10 cellular contexts compared by ENCODE assay signal in the genomic region with DNA sequence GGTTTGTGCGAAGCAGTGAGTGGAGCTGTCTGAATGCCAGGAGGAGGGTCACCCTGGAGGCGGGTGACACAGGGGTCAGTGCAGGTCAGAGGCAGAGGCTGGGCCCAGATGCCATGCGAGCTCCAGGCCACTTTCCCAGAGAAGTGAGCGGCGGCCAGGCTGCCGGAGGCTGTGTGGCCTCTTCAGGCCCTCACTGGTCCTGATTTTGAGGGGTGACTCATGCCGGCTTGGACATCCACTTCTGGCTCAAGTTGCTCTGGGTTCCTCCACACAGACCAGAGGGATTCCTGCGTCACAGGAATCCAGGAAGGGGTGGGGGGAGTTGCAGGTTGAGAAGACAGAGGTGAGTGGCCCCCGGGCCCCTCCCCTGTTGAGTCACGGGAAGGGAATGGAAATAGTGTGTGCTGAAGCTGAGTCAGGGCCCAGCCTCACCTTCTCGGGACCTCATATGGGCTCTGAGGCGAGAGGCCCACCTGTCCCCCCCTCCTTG. TPM values are rescaled to one million over a fixed set of nuclear protein-coding genes. Genes with fewer than 3 reads are reported as not detected.
A peak's percentile ranks its signal among the peaks of the same experiment; 100 is the strongest.
DNase-seq lines count a peak whose midpoint lies in the region; ATAC-seq, FAIRE-seq and TF ChIP-seq lines count a peak whose summit lies in the region.
"Not testable (repeated sequence)": the region's sequence is repeated elsewhere in the genome, so short reads cannot be mapped to it uniquely, and the experiment has no call there.
"Had no signal": no experiment of that assay in that cellular context is flagged by ENCODE, and none has a peak within 500 bp of the region (broad histone marks: within the 10 kb centered on the region; RNA-seq: fewer than 3 reads in every experiment).

No MANE protein-coding gene starts in this region.

- H3K79me2 ChIP-seq in HCT116 (ENCODE audit: insufficient read depth, low read length); astrocyte (ENCODE audit: insufficient read depth, low read length): not testable (repeated sequence)

- H3K27me3 ChIP-seq in HCT116 (ENCODE audit: insufficient read depth, low read length); RWPE2 (ENCODE audit: insufficient read depth, poor library complexity, severe bottlenecking); astrocyte (ENCODE audit: insufficient read depth, low read length): not testable (repeated sequence)

- not testable (repeated sequence) for TF ChIP-seq POLR2A in HCT116 (IDR thresholded peaks at IDR 0.05; ENCODE audit: borderline replicate concordance, extremely low read depth, insufficient read depth, insufficient read length)

- POLR2A ChIA-PET in HCT116 (lab: Charles Lee) = not testable (repeated sequence)

- H2AFZ ChIP-seq in HCT116 (ENCODE audit: low read depth, low read length, poor library complexity, severe bottlenecking); astrocyte (ENCODE audit: low read depth, low read length): not testable (repeated sequence)

- RAD21 ChIA-PET in HCT116 (lab: Charles Lee; ENCODE audit: low non-redundant PET in 1 of 2, low total read pairs in 2 of 2, uncharacterized antibody in 2 of 2, unreplicated experiment in 2 of 2) = not testable (repeated sequence)

- H3K4me1 Mint-ChIP-seq in astrocyte (ENCODE audit: low read depth, unreplicated experiment); stimulated activated effector memory CD8-positive, alpha-beta T cell treated with anti-CD3 and anti-CD28 coated beads, Interleukin-12 subunit alpha, Interleukin-12 subunit beta, amount 100 ng/mL, for 72 hours: not testable (repeated sequence)

- H3K4me3 Mint-ChIP-seq in astrocyte (ENCODE audit: unreplicated experiment); stimulated activated effector memory CD8-positive, alpha-beta T cell treated with anti-CD3 and anti-CD28 coated beads, Interleukin-12 subunit alpha, Interleukin-12 subunit beta, amount 100 ng/mL, for 72 hours: not testable (repeated sequence)

- H4K20me1 ChIP-seq in HCT116 (ENCODE audit: insufficient read depth); astrocyte (ENCODE audit: insufficient read depth, low read length): not testable (repeated sequence)

- not testable (repeated sequence) for H3K9me3 ChIP-seq in HCT116 (ENCODE audit: control insufficient read depth in 1 of 2, insufficient read depth in 1 of 2, low read depth in 1 of 2, low read length in 2 of 2); RWPE2 (ENCODE audit: severe bottlenecking); astrocyte (ENCODE audit: insufficient read depth, low read depth, low read length); mucosa of descending colon

- BruUV-seq in HCT116 (replicated peaks; lab: Mats Ljungman, UMichigan) = not testable (repeated sequence)

- H3K27ac Mint-ChIP-seq in astrocyte (ENCODE audit: unreplicated experiment); stimulated activated effector memory CD8-positive, alpha-beta T cell treated with anti-CD3 and anti-CD28 coated beads, Interleukin-12 subunit alpha, Interleukin-12 subunit beta, amount 100 ng/mL, for 72 hours: not testable (repeated sequence)

- H3K27me3 Mint-ChIP-seq in astrocyte (ENCODE audit: low read depth, unreplicated experiment) = not testable (repeated sequence)

- H3K4me3 ChIP-seq in HCT116 (replicated peaks in 1 of 2; ENCODE audit: low read depth in 1 of 2, low read length in 2 of 2); RWPE2 (ENCODE audit: severe bottlenecking); astrocyte (ENCODE audit: insufficient read depth, low read depth, low read length); mucosa of descending colon: not testable (repeated sequence)

- intact Hi-C loops in HCT116 (cut with micrococcal nuclease); Right ventricle myocardium superior (cut with DNase I); left colon (cut with DNase I, micrococcal nuclease); mucosa of descending colon (cut with DNase I, micrococcal nuclease): not testable (repeated sequence)

- not testable (repeated sequence) for TF ChIP-seq RAD21 in HCT116 (IDR thresholded peaks at IDR 0.05; ENCODE audit: low read depth)

- peak overlapping the region; percentile 40; the same call in 1 of the 2 replicates for H3K9ac ChIP-seq in HCT116 (ENCODE audit: low read length)
- not testable (repeated sequence) for H3K9ac ChIP-seq in astrocyte (ENCODE audit: low read length)

- CTCF ChIA-PET in HCT116 (lab: Charles Lee) = not testable (repeated sequence)

- H3K4me2 ChIP-seq in HCT116 (ENCODE audit: low read length) = peak overlapping the region; percentile 62
- peak overlapping the region; percentile 50 for H3K4me2 ChIP-seq in astrocyte (ENCODE audit: low read length)

- H3K4me1 ChIP-seq in HCT116 (ENCODE audit: control insufficient read depth in 1 of 2, insufficient read depth in 2 of 2, low read length in 2 of 2) (peaks cover 30 to 52% of the 10 kb centered on the region in 2 experiments), RWPE2 (ENCODE audit: insufficient read depth, poor library complexity, severe bottlenecking) (peaks cover 22% of the 10 kb centered on the region)
- H3K4me1 ChIP-seq in astrocyte (ENCODE audit: insufficient read depth, low read length); mucosa of descending colon (ENCODE audit: low read depth): not testable (repeated sequence)

- ATAC-seq in HCT116 (peak; percentile 80), RWPE2 (ENCODE audit: low read depth) (peak; percentile 79), Right ventricle myocardium superior (ENCODE audit: poor library complexity) (peak; percentile 49), left colon (peak; percentile 57), mucosa of descending colon (peak; percentile 69)
- peak; percentile 52 for ATAC-seq in stimulated activated effector memory CD8-positive, alpha-beta T cell treated with anti-CD3 and anti-CD28 coated beads, Interleukin-12 subunit alpha, Interleukin-12 subunit beta, amount 100 ng/mL, for 72 hours

- H3K9me2 ChIP-seq in HCT116 (ENCODE audit: insufficient read depth) = not testable (repeated sequence)

- peak; percentile 85 for FAIRE-seq in astrocyte (lab: Jason Lieb, UNC)

- not testable (repeated sequence) for H3K9me3 Mint-ChIP-seq in astrocyte (ENCODE audit: unreplicated experiment); stimulated activated effector memory CD8-positive, alpha-beta T cell treated with anti-CD3 and anti-CD28 coated beads, Interleukin-12 subunit alpha, Interleukin-12 subunit beta, amount 100 ng/mL, for 72 hours

- TF ChIP-seq CTCF in HCT116 (IDR thresholded peaks at IDR 0.05 in 2 of 3, conservative IDR thresholded peaks at IDR 0.05 in 1 of 3; ENCODE audit: borderline replicate concordance in 1 of 3, insufficient read depth in 1 of 3, low read depth in 2 of 3, low read length in 2 of 3); RWPE2 (IDR thresholded peaks at IDR 0.05; ENCODE audit: poor library complexity, severe bottlenecking); astrocyte (IDR thresholded peaks at IDR 0.05; ENCODE audit: insufficient read depth, low read depth, low read length); mucosa of descending colon (IDR thresholded peaks at IDR 0.05): not testable (repeated sequence)

- H3K36me3 ChIP-seq in HCT116 (ENCODE audit: control insufficient read depth in 1 of 2, insufficient read depth in 2 of 2, low read length in 2 of 2); RWPE2 (ENCODE audit: low read depth); astrocyte (ENCODE audit: insufficient read depth, low read length); mucosa of descending colon (ENCODE audit: low read depth): not testable (repeated sequence)

- peak overlapping the region; percentile 76 for H3K27ac ChIP-seq in HCT116 (ENCODE audit: low read depth, low read length)
- not testable (repeated sequence) for H3K27ac ChIP-seq in RWPE2 (ENCODE audit: poor library complexity, severe bottlenecking); astrocyte (ENCODE audit: low read depth, low read length)

- not testable (repeated sequence) for H3K36me3 Mint-ChIP-seq in astrocyte (ENCODE audit: low read depth, unreplicated experiment); stimulated activated effector memory CD8-positive, alpha-beta T cell treated with anti-CD3 and anti-CD28 coated beads, Interleukin-12 subunit alpha, Interleukin-12 subunit beta, amount 100 ng/mL, for 72 hours

- not testable (repeated sequence) for DNase-seq in HCT116 (ENCODE audit: low read depth, low spot score); RWPE2 (ENCODE audit: low spot score); astrocyte (ENCODE audit: low read depth); left colon; stimulated activated effector memory CD8-positive, alpha-beta T cell treated with anti-CD3 and anti-CD28 coated beads, Interleukin-12 subunit alpha, Interleukin-12 subunit beta, amount 100 ng/mL, for 72 hours (ENCODE audit: low spot score in 2 of 2)
- DNase-seq in Right ventricle myocardium superior (peak; percentile 41), mucosa of descending colon (peak in 2 of 3 donors; percentile 31 to 47)

TF ChIP-seq in HCT116, 20 proteins besides CTCF, POLR2A, EP300 and RAD21:
- TF ChIP-seq, protein P1, sequence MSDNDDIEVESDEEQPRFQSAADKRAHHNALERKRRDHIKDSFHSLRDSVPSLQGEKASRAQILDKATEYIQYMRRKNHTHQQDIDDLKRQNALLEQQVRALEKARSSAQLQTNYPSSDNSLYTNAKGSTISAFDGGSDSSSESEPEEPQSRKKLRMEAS (IDR thresholded peaks at IDR 0.05) = peak; percentile 4; the same call in 1 of the 2 replicates

RNA-seq across cellular contexts. Expression of a gene that starts 31.7 kb away (rescaled TPM):
- total RNA-seq in HCT116 (2021; ENCODE audit: unreplicated experiment) (258 TPM), astrocyte (163 and 176 TPM in 2 replicates), Right ventricle myocardium superior (280 TPM), left colon (100 to 1,000 TPM; 160 to 169 TPM), mucosa of descending colon (100 to 1,000 TPM; 150 to 249 (median 231) TPM)
- polyA plus RNA-seq in HCT116 (2012) = 131 and 153 TPM in 2 replicates

RNA-seq across cellular contexts. Expression of a gene that starts 38.7 kb away (rescaled TPM):
- total RNA-seq in HCT116 (2021; ENCODE audit: unreplicated experiment) = not detected
- 0.06 TPM in 1 of 2 replicates, not detected in the other for polyA plus RNA-seq in HCT116 (2012)
- total RNA-seq in astrocyte = not detected in 2 replicates
- not detected for total RNA-seq in Right ventricle myocardium superior
- total RNA-seq in left colon = 1 to 10 TPM in 1 of 2 donors, under 1 TPM in 1; 0.79 to 1.4 TPM
- total RNA-seq in mucosa of descending colon = 1 to 10 TPM in 1 of 3 donors, under 1 TPM in 2; 0.38 to 1.4 (median 0.98) TPM
- total RNA-seq: HT-29, RPMI7951 had no signal
- polyA plus RNA-seq: BJ had no signal
